In the genomic region with DNA sequence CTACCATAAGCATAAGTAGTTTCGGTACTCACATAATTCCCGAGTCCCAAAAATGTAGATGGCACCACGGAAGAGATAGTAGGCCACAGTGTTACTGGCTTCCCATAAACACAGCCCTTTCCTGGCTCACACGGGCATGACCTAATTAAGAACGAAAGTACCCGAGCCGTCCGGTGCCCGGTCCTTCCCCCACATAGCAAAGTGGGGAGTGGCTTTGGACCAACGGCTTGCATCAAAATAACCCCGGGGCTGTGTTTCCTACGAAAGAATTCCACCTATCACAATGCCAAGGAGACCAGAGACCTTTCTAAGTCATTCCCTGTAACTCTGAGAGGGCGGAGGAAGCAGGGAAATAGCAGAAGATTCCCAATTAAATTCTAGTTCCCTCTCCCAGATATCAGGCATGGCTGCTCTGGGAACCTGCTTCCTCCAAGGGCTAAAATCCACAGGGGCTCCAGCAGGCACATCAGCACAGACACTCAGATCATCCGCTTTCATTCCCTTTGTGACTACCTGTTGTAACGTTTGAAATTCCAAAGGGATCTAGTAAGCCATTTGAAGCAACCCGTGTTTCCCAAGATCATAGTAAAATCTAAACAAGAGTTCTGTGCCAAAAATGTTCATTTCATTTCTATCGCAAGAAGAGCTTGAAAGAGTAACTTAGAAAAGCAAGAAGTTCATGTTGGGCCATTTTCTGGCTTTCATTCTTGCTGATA, we compare ENCODE assay signal across 1 cellular context.
TF ChIP-seq lines count a peak whose summit lies in the region.

A gene (minus strand): TSS at position 143 of the 716 bp plus-strand sequence. CDS start 635 bp downstream, outside the sequence.

TF ChIP-seq in GM12878, 131 proteins besides CTCF, POLR2A, EP300 and RAD21 (continued from another document):
- TF ChIP-seq, protein P1, sequence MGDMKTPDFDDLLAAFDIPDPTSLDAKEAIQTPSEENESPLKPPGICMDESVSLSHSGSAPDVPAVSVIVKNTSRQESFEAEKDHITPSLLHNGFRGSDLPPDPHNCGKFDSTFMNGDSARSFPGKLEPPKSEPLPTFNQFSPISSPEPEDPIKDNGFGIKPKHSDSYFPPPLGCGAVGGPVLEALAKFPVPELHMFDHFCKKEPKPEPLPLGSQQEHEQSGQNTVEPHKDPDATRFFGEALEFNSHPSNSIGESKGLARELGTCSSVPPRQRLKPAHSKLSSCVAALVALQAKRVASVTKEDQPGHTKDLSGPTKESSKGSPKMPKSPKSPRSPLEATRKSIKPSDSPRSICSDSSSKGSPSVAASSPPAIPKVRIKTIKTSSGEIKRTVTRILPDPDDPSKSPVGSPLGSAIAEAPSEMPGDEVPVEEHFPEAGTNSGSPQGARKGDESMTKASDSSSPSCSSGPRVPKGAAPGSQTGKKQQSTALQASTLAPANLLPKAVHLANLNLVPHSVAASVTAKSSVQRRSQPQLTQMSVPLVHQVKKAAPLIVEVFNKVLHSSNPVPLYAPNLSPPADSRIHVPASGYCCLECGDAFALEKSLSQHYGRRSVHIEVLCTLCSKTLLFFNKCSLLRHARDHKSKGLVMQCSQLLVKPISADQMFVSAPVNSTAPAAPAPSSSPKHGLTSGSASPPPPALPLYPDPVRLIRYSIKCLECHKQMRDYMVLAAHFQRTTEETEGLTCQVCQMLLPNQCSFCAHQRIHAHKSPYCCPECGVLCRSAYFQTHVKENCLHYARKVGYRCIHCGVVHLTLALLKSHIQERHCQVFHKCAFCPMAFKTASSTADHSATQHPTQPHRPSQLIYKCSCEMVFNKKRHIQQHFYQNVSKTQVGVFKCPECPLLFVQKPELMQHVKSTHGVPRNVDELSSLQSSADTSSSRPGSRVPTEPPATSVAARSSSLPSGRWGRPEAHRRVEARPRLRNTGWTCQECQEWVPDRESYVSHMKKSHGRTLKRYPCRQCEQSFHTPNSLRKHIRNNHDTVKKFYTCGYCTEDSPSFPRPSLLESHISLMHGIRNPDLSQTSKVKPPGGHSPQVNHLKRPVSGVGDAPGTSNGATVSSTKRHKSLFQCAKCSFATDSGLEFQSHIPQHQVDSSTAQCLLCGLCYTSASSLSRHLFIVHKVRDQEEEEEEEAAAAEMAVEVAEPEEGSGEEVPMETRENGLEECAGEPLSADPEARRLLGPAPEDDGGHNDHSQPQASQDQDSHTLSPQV (IDR thresholded peaks at IDR 0.05) = no peak
- TF ChIP-seq, protein P2, sequence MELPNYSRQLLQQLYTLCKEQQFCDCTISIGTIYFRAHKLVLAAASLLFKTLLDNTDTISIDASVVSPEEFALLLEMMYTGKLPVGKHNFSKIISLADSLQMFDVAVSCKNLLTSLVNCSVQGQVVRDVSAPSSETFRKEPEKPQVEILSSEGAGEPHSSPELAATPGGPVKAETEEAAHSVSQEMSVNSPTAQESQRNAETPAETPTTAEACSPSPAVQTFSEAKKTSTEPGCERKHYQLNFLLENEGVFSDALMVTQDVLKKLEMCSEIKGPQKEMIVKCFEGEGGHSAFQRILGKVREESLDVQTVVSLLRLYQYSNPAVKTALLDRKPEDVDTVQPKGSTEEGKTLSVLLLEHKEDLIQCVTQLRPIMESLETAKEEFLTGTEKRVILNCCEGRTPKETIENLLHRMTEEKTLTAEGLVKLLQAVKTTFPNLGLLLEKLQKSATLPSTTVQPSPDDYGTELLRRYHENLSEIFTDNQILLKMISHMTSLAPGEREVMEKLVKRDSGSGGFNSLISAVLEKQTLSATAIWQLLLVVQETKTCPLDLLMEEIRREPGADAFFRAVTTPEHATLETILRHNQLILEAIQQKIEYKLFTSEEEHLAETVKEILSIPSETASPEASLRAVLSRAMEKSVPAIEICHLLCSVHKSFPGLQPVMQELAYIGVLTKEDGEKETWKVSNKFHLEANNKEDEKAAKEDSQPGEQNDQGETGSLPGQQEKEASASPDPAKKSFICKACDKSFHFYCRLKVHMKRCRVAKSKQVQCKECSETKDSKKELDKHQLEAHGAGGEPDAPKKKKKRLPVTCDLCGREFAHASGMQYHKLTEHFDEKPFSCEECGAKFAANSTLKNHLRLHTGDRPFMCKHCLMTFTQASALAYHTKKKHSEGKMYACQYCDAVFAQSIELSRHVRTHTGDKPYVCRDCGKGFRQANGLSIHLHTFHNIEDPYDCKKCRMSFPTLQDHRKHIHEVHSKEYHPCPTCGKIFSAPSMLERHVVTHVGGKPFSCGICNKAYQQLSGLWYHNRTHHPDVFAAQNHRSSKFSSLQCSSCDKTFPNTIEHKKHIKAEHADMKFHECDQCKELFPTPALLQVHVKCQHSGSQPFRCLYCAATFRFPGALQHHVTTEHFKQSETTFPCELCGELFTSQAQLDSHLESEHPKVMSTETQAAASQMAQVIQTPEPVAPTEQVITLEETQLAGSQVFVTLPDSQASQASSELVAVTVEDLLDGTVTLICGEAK (IDR thresholded peaks at IDR 0.05; ENCODE audit: borderline replicate concordance) = no peak
- TF ChIP-seq DPF2 (IDR thresholded peaks at IDR 0.05) (no peak), SREBF1 (IDR thresholded peaks at IDR 0.05; ENCODE audit: low read length) (no peak), ZNF384 (IDR thresholded peaks at IDR 0.05; ENCODE audit: borderline replicate concordance, low read depth, low read length) (no peak)
- TF ChIP-seq, protein P3, sequence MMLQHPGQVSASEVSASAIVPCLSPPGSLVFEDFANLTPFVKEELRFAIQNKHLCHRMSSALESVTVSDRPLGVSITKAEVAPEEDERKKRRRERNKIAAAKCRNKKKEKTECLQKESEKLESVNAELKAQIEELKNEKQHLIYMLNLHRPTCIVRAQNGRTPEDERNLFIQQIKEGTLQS (IDR thresholded peaks at IDR 0.05; ENCODE audit: borderline replicate concordance, extremely low read depth, low read depth, low read length) = no peak
- TF ChIP-seq, protein P4, sequence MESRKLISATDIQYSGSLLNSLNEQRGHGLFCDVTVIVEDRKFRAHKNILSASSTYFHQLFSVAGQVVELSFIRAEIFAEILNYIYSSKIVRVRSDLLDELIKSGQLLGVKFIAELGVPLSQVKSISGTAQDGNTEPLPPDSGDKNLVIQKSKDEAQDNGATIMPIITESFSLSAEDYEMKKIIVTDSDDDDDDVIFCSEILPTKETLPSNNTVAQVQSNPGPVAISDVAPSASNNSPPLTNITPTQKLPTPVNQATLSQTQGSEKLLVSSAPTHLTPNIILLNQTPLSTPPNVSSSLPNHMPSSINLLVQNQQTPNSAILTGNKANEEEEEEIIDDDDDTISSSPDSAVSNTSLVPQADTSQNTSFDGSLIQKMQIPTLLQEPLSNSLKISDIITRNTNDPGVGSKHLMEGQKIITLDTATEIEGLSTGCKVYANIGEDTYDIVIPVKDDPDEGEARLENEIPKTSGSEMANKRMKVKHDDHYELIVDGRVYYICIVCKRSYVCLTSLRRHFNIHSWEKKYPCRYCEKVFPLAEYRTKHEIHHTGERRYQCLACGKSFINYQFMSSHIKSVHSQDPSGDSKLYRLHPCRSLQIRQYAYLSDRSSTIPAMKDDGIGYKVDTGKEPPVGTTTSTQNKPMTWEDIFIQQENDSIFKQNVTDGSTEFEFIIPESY (IDR thresholded peaks at IDR 0.05) = no peak
